In the genomic region with DNA sequence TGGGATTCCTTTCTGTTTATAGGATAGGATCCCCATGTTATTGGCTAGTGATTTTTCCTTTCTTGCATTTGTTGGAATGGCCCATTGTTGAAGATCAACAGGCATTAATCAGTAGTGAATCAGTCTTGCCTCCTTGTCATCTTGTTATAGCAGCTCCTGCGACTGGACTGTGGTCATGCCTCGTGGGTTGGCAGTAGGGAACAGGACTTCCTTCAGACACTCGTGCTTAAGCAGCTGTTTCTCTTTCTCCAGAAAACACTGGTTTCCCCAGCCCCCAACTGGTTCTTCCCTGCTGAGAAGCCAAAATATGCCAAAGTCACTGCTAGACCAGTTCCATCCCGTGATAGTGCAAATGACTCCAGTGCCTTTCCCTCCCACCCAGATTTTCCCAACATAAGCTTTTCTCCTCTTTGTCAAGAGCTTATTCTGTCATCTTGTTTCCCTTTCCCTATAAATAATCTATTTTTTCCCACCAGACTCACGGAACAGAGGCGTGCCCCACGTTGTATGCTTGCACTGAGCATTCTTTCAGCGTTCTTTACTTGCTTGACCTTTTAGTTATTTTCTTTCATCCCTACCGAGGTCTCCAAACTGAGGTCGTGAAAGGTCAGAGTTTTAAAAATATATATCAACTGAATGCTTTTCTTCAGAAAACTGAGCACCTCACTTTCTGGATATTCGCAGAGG, we compare ENCODE assay signal across 8 cellular contexts.
A peak's percentile ranks its signal among the peaks of the same experiment; 100 is the strongest.
DNase-seq lines count a peak whose midpoint lies in the region; ATAC-seq, FAIRE-seq and TF ChIP-seq lines count a peak whose summit lies in the region.

No MANE protein-coding gene starts in this region.

- no peak for TF ChIP-seq CTCF in AG10803 (conservative IDR thresholded peaks at IDR 0.05; ENCODE audit: low read length)
- no peak for TF ChIP-seq CTCF in fibroblast of the aortic adventitia (IDR thresholded peaks at IDR 0.05; ENCODE audit: insufficient read depth, low read length)
- TF ChIP-seq CTCF in neural crest cell (conservative IDR thresholded peaks at IDR 0.05): no peak

- peaks cover 39% of the 10 kb centered on the region for H3K4me1 Mint-ChIP-seq in neural crest cell

- FAIRE-seq in RCC 7860 (lab: Jason Lieb, UNC): peak; percentile 71

- DNase-seq in AG10803 (ENCODE audit: low read depth): peak; percentile 90
- peak; percentile 86 for DNase-seq in RCC 7860 (ENCODE audit: low spot score)
- peak; percentile 70 for DNase-seq in fibroblast of the aortic adventitia (ENCODE audit: low read depth)
- DNase-seq in neural crest cell (ENCODE audit: low read depth, low spot score): no peak
- no peak for DNase-seq in NCI-H146 treated with DMSO at 0.1 percent for 48 hours (lab: John Stamatoyannopoulos, UW; ENCODE audit: unreplicated experiment)
- DNase-seq in activated naive CD4-positive, alpha-beta T cell (lab: John Stamatoyannopoulos, UW): no peak
- no peak for DNase-seq in HT-29 (ENCODE audit: low spot score)

- H3K36me3 Mint-ChIP-seq in neural crest cell (ENCODE audit: low read depth): no peaks in the 10 kb centered on the region

- H3K4me3 Mint-ChIP-seq in neural crest cell: peak overlapping the region; percentile 12

- ATAC-seq in HG03025 (IDR thresholded peaks at IDR 0.05; ENCODE audit: low FRiP score, unreplicated experiment): no peak

- H3K4me3 ChIP-seq in AG10803 (ENCODE audit: low read length): peak overlapping the region; percentile 9
- peak overlapping the region; percentile 15 for H3K4me3 ChIP-seq in fibroblast of the aortic adventitia (ENCODE audit: low read depth, low read length)

- H3K9me3 Mint-ChIP-seq in neural crest cell: peaks cover 3% of the 10 kb centered on the region

- peak overlapping the region; percentile 23 for H3K27ac Mint-ChIP-seq in neural crest cell (ENCODE audit: unreplicated experiment)

- H3K27me3 Mint-ChIP-seq in neural crest cell (ENCODE audit: low read depth): no peaks in the 10 kb centered on the region

Comparison
In these comparisons a context has a peak if more than half of its experiments do, and no peak if none do; other contexts are left out.
1. DNase-seq: peak in AG10803 (single experiment), RCC 7860 (single experiment) and fibroblast of the aortic adventitia (single experiment); none in neural crest cell (single experiment), NCI-H146 treated with DMSO at 0.1 percent for 48 hours (single experiment), activated naive CD4-positive, alpha-beta T cell (0 of 4) and HT-29 (single experiment).